9 cellular contexts compared by ENCODE assay signal in genomic region chr16:67594956-67595355, GRCh38. TPM values are rescaled to one million over a fixed set of nuclear protein-coding genes. Genes with fewer than 3 reads are reported as not detected.
DNase-seq lines count a peak whose midpoint lies in the region; ATAC-seq and TF ChIP-seq lines count a peak whose summit lies in the region.
"Had no signal": no experiment of that assay in that cellular context is flagged by ENCODE, and none has a peak within 500 bp of the region (broad histone marks: within the 10 kb centered on the region; RNA-seq: fewer than 3 reads in every experiment).

No MANE protein-coding gene starts in this region.

- H3K27me3 Mint-ChIP-seq in activated CD4-positive, alpha-beta memory T cell treated with anti-CD3 and anti-CD28 coated beads for 36 hours, result no peaks in the 10 kb centered on the region
- H3K27me3 Mint-ChIP-seq in progenitor cell of endocrine pancreas, result no peaks in the 10 kb centered on the region
- H3K27me3 Mint-ChIP-seq: activated B cell treated with CpG ODN at 0.5 μM for 24 hours had no signal

- no peak overlapping the region for H3K4me3 Mint-ChIP-seq in activated CD4-positive, alpha-beta memory T cell treated with anti-CD3 and anti-CD28 coated beads for 36 hours
- no peak overlapping the region for H3K4me3 Mint-ChIP-seq in progenitor cell of endocrine pancreas (ENCODE audit: low read depth)
- H3K4me3 Mint-ChIP-seq: activated B cell treated with CpG ODN at 0.5 μM for 24 hours had no signal

- peaks cover 32% of the 10 kb centered on the region for H3K4me1 Mint-ChIP-seq in activated CD4-positive, alpha-beta memory T cell treated with anti-CD3 and anti-CD28 coated beads for 36 hours (ENCODE audit: low read depth)
- H3K4me1 Mint-ChIP-seq in progenitor cell of endocrine pancreas (ENCODE audit: low read depth), result peaks cover 6% of the 10 kb centered on the region

- peak; percentile 50 for DNase-seq in HCEC 1CT
- peak; percentile 39 for DNase-seq in activated CD4-positive, alpha-beta memory T cell treated with anti-CD3 and anti-CD28 coated beads for 36 hours
- DNase-seq in fibroblast of mammary gland (ENCODE audit: low read depth), result peak; percentile 79
- DNase-seq in progenitor cell of endocrine pancreas (ENCODE audit: low spot score, unreplicated experiment), result no peak
- no peak for DNase-seq in NCI-H748 treated with DMSO at 0.1 percent for 48 hours (lab: John Stamatoyannopoulos, UW)
- DNase-seq in sciatic nerve (ENCODE audit: low spot score), result no peak
- DNase-seq: activated B cell treated with CpG ODN at 0.5 μM for 24 hours, colonic mucosa had no signal

- no peak for TF ChIP-seq CTCF in fibroblast of mammary gland (conservative IDR thresholded peaks at IDR 0.05; ENCODE audit: control insufficient read depth, insufficient read depth, low read depth, low read length)
- no peak for TF ChIP-seq CTCF in progenitor cell of endocrine pancreas (IDR thresholded peaks at IDR 0.05; ENCODE audit: unreplicated experiment)

- ATAC-seq in HG03159 (IDR thresholded peaks at IDR 0.05; ENCODE audit: unreplicated experiment) (no peak), sciatic nerve (no peak)

- CTCF ChIA-PET in activated CD4-positive, alpha-beta memory T cell treated with anti-CD3 and anti-CD28 coated beads for 36 hours (lab: Charles Lee), result interaction anchor here (1.2 to 1.6 kb wide), 3 partner anchors 33 to 74 kb away, joined by 3 to 8 read pairs (median 6); partner anchors contain the start of gene CTCF

- H3K27ac Mint-ChIP-seq in activated CD4-positive, alpha-beta memory T cell treated with anti-CD3 and anti-CD28 coated beads for 36 hours, result peak overlapping the region; percentile 64
- H3K27ac Mint-ChIP-seq in progenitor cell of endocrine pancreas, result peak overlapping the region; percentile 72

- POLR2A ChIA-PET in activated CD4-positive, alpha-beta memory T cell treated with anti-CD3 and anti-CD28 coated beads for 36 hours (lab: Charles Lee), result no interaction called here

- intact Hi-C loops in activated CD4-positive, alpha-beta memory T cell treated with anti-CD3 and anti-CD28 coated beads for 36 hours (cut with micrococcal nuclease), result no loop called here
- intact Hi-C loops in sciatic nerve (cut with DNase I), result no loop called here

- H3K9me3 Mint-ChIP-seq in activated CD4-positive, alpha-beta memory T cell treated with anti-CD3 and anti-CD28 coated beads for 36 hours, result no peaks in the 10 kb centered on the region
- no peaks in the 10 kb centered on the region for H3K9me3 Mint-ChIP-seq in progenitor cell of endocrine pancreas (ENCODE audit: low read depth)
- H3K9me3 Mint-ChIP-seq: activated B cell treated with CpG ODN at 0.5 μM for 24 hours had no signal

- no peaks in the 10 kb centered on the region for H3K36me3 Mint-ChIP-seq in activated CD4-positive, alpha-beta memory T cell treated with anti-CD3 and anti-CD28 coated beads for 36 hours
- peaks cover 2% of the 10 kb centered on the region for H3K36me3 Mint-ChIP-seq in progenitor cell of endocrine pancreas (ENCODE audit: insufficient read depth)

- H3K4me3 ChIP-seq in fibroblast of mammary gland (ENCODE audit: control insufficient read depth, low read depth, low read length), result no peak overlapping the region
- H3K4me3 ChIP-seq: colonic mucosa had no signal

RNA-seq across cellular contexts. Expression of gene CTCF, which starts 32.6 kb away (rescaled TPM):
- 10 to 100 TPM; 48.9 to 51.5 TPM for total RNA-seq in activated CD4-positive, alpha-beta memory T cell treated with anti-CD3 and anti-CD28 coated beads for 36 hours
- total RNA-seq in progenitor cell of endocrine pancreas (67.8 and 69.8 TPM in 2 replicates), sciatic nerve (44.0 TPM)

RNA-seq across cellular contexts. Expression of gene CARMIL2, which starts 50.0 kb away (rescaled TPM):
- 100 to 1,000 TPM; 136 to 151 TPM for total RNA-seq in activated CD4-positive, alpha-beta memory T cell treated with anti-CD3 and anti-CD28 coated beads for 36 hours
- total RNA-seq in progenitor cell of endocrine pancreas (11.8 and 14.2 TPM in 2 replicates), sciatic nerve (2.8 TPM)

Comparison
In these comparisons a context has a peak if more than half of its experiments do, and no peak if none do; other contexts are left out.
1. DNase-seq: peak in HCEC 1CT (single experiment), activated CD4-positive, alpha-beta memory T cell treated with anti-CD3 and anti-CD28 coated beads for 36 hours (single experiment) and fibroblast of mammary gland (single experiment); none in progenitor cell of endocrine pancreas (single experiment), NCI-H748 treated with DMSO at 0.1 percent for 48 hours (single experiment) and sciatic nerve (single experiment).